18 cellular contexts compared by ENCODE assay signal in the genomic region with DNA sequence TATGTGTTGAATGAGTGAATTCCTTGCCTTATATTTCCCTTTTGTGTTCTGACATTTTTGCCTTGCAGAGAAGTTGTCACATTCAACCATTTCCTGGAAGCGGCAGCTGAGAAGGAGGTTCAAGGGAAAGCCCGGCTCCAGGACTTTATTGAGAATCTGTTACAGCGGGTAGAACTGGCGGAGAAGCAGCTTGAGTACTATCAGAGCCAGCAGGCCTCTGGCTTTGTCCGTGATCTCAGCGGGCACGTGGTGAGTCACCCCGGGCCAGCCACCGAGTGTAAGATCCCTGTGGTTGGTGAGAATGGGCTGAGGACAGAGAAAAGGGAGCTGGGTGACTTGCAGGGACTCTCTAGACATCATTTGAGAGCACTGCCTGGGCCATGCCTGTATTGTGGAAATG. TPM values are rescaled to one million over a fixed set of nuclear protein-coding genes. Genes with fewer than 3 reads are reported as not detected.
DNase-seq lines count a peak whose midpoint lies in the region; ATAC-seq and TF ChIP-seq lines count a peak whose summit lies in the region.
"Had no signal": no experiment of that assay in that cellular context is flagged by ENCODE, and none has a peak within 500 bp of the region (broad histone marks: within the 10 kb centered on the region; RNA-seq: fewer than 3 reads in every experiment).

No MANE protein-coding gene starts in this region.

- ATAC-seq in HCT116 (peak; percentile 76), WTC11 (peak; percentile 48; the same call in 1 of the 2 replicates)
- ATAC-seq: heart left ventricle, pancreas had no signal

- no peak overlapping the region for H3K4me3 Mint-ChIP-seq in WTC11

- H3K9ac ChIP-seq in HCT116 (ENCODE audit: low read length): no peak overlapping the region

- H3K27ac ChIP-seq in HCT116 (ENCODE audit: low read depth, low read length) (no peak overlapping the region), substantia nigra (ENCODE audit: low read depth, low read length, poor library complexity, severe bottlenecking) (peak overlapping the region; percentile 1)
- H3K27ac ChIP-seq: coronary artery, heart left ventricle, pancreas, tibial nerve had no signal

- no peaks in the 10 kb centered on the region for H3K36me3 Mint-ChIP-seq in WTC11

- in situ Hi-C loops in KBM-7 (cut with MboI; ENCODE audit: low pct_unique_long_range_greater_than_20kb, low sequenced_read_pairs): no loop called here

- intact Hi-C loops in HCT116 (cut with micrococcal nuclease): no loop called here
- intact Hi-C loops in posterior vena cava (cut with DNase I): no loop called here

- H3K9me3 ChIP-seq in HCT116 (ENCODE audit: control insufficient read depth in 1 of 2, insufficient read depth in 1 of 2, low read depth in 1 of 2, low read length in 2 of 2): no peaks in the 10 kb centered on the region
- H3K9me3 ChIP-seq: heart left ventricle, pancreas, tibial nerve had no signal

- POLR2A ChIA-PET in HCT116 (lab: Charles Lee): no interaction called here
- POLR2A ChIA-PET in WTC11 (lab: Charles Lee): no interaction called here

- H3K4me3 ChIP-seq in HCT116 (replicated peaks in 1 of 2; ENCODE audit: low read depth in 1 of 2, low read length in 2 of 2): no peak overlapping the region
- H3K4me3 ChIP-seq: coronary artery, heart left ventricle, lung, pancreas, tibial nerve had no signal

- no peaks in the 10 kb centered on the region for H3K9me2 ChIP-seq in HCT116 (ENCODE audit: insufficient read depth)

- RAD21 ChIA-PET in HCT116 (lab: Charles Lee; ENCODE audit: low non-redundant PET in 1 of 2, low total read pairs in 2 of 2, uncharacterized antibody in 2 of 2, unreplicated experiment in 2 of 2): no interaction called here

- no peak for TF ChIP-seq POLR2A in HCT116 (IDR thresholded peaks at IDR 0.05; ENCODE audit: borderline replicate concordance, extremely low read depth, insufficient read depth, insufficient read length)

- CTCF ChIA-PET in HCT116 (lab: Charles Lee): no interaction called here
- CTCF ChIA-PET in WTC11 (lab: Charles Lee): interaction anchor here (0.7 to 1.5 kb wide), 2 partner anchors 26 to 120 kb away, joined by 3 to 5 read pairs; a partner anchor contains a TSS

- no peaks in the 10 kb centered on the region for H4K20me1 ChIP-seq in HCT116 (ENCODE audit: insufficient read depth)

- no peaks in the 10 kb centered on the region for H3K79me2 ChIP-seq in HCT116 (ENCODE audit: insufficient read depth, low read length)

- DNase-seq in HCT116 (ENCODE audit: low read depth, low spot score) (peak; percentile 27), WTC11 (ENCODE audit: low spot score) (no peak), inferior parietal cortex (ENCODE audit: extremely low spot score) (peak; percentile 60), substantia nigra (lab: John Stamatoyannopoulos, UW) (peak in 39 of 49 donors; percentile 14 to 80 (median 43)), mucosa of gallbladder (ENCODE audit: low spot score) (no peak), KBM-7 (no peak), posterior vena cava (ENCODE audit: low spot score) (no peak)
- DNase-seq: activated CD4-positive, alpha-beta T cell treated with anti-CD3 and anti-CD28 coated beads, Interleukin-2, amount 50 U/mL, for 4 hours; activated effector memory CD4-positive, alpha-beta T cell treated with Interleukin-2 at 50 U/mL for 16 hours; heart left ventricle; NCI-H1417 treated with DMSO at 0.1 percent for 48 hours; NCI-H69; pancreas; Right ventricle myocardium superior; stimulated activated naive CD4-positive, alpha-beta T cell had no signal

- H3K27me3 Mint-ChIP-seq in WTC11 (ENCODE audit: low read depth): no peaks in the 10 kb centered on the region

- no peak for TF ChIP-seq RAD21 in HCT116 (IDR thresholded peaks at IDR 0.05; ENCODE audit: low read depth)

- no peaks in the 10 kb centered on the region for H3K27me3 ChIP-seq in HCT116 (ENCODE audit: insufficient read depth, low read length)
- H3K27me3 ChIP-seq: heart left ventricle, pancreas, tibial nerve had no signal

- no peak overlapping the region for H3K27ac Mint-ChIP-seq in WTC11

- peak overlapping the region; percentile 21; the same call in 1 of the 2 replicates for H3K4me2 ChIP-seq in HCT116 (ENCODE audit: low read length)

- no peaks in the 10 kb centered on the region for H3K36me3 ChIP-seq in HCT116 (ENCODE audit: control insufficient read depth in 1 of 2, insufficient read depth in 2 of 2, low read length in 2 of 2)
- H3K36me3 ChIP-seq: heart left ventricle, pancreas, tibial nerve had no signal

- peaks cover 9% of the 10 kb centered on the region; the same call in 1 of the 2 replicates for H3K9me3 Mint-ChIP-seq in WTC11

- no peak for TF ChIP-seq CTCF in HCT116 (IDR thresholded peaks at IDR 0.05 in 2 of 3, conservative IDR thresholded peaks at IDR 0.05 in 1 of 3; ENCODE audit: borderline replicate concordance in 1 of 3, insufficient read depth in 1 of 3, low read depth in 2 of 3, low read length in 2 of 3)
- TF ChIP-seq CTCF in WTC11 (IDR thresholded peaks at IDR 0.05): no peak

- no TSS peak for BruUV-seq in HCT116 (replicated peaks; lab: Mats Ljungman, UMichigan)

- peaks cover 4 to 54% of the 10 kb centered on the region in 2 experiments; a peak in 3 of 4 replicates for H3K4me1 ChIP-seq in HCT116 (ENCODE audit: control insufficient read depth in 1 of 2, insufficient read depth in 2 of 2, low read length in 2 of 2)
- H3K4me1 ChIP-seq: pancreas, tibial nerve had no signal

- H2AFZ ChIP-seq in HCT116 (ENCODE audit: low read depth, low read length, poor library complexity, severe bottlenecking): peak overlapping the region; percentile 29

- peaks cover 14% of the 10 kb centered on the region for H3K4me1 Mint-ChIP-seq in WTC11

TF ChIP-seq in HCT116, 20 proteins besides CTCF, POLR2A, EP300 and RAD21:
- TF ChIP-seq, protein P1, sequence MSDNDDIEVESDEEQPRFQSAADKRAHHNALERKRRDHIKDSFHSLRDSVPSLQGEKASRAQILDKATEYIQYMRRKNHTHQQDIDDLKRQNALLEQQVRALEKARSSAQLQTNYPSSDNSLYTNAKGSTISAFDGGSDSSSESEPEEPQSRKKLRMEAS (IDR thresholded peaks at IDR 0.05): peak; percentile 80
- TF ChIP-seq FOSL1 (IDR thresholded peaks at IDR 0.05; ENCODE audit: low read depth): no peak
- no peak for TF ChIP-seq SIN3A (IDR thresholded peaks at IDR 0.05; ENCODE audit: low read depth)
- TF ChIP-seq CBX3 (IDR thresholded peaks at IDR 0.05; ENCODE audit: low read depth): peak; percentile 41; the same call in 1 of the 2 replicates
- no peak for TF ChIP-seq POLR2AphosphoS5 (IDR thresholded peaks at IDR 0.05; ENCODE audit: low read depth, low read length)
- no peak for TF ChIP-seq EGR1 (IDR thresholded peaks at IDR 0.05; ENCODE audit: low read depth)
- no peak for TF ChIP-seq EZH2 (IDR thresholded peaks at IDR 0.05)

TF ChIP-seq in WTC11, 78 proteins besides CTCF, POLR2A, EP300 and RAD21 (continues in another document):
- TF ChIP-seq, protein P2, sequence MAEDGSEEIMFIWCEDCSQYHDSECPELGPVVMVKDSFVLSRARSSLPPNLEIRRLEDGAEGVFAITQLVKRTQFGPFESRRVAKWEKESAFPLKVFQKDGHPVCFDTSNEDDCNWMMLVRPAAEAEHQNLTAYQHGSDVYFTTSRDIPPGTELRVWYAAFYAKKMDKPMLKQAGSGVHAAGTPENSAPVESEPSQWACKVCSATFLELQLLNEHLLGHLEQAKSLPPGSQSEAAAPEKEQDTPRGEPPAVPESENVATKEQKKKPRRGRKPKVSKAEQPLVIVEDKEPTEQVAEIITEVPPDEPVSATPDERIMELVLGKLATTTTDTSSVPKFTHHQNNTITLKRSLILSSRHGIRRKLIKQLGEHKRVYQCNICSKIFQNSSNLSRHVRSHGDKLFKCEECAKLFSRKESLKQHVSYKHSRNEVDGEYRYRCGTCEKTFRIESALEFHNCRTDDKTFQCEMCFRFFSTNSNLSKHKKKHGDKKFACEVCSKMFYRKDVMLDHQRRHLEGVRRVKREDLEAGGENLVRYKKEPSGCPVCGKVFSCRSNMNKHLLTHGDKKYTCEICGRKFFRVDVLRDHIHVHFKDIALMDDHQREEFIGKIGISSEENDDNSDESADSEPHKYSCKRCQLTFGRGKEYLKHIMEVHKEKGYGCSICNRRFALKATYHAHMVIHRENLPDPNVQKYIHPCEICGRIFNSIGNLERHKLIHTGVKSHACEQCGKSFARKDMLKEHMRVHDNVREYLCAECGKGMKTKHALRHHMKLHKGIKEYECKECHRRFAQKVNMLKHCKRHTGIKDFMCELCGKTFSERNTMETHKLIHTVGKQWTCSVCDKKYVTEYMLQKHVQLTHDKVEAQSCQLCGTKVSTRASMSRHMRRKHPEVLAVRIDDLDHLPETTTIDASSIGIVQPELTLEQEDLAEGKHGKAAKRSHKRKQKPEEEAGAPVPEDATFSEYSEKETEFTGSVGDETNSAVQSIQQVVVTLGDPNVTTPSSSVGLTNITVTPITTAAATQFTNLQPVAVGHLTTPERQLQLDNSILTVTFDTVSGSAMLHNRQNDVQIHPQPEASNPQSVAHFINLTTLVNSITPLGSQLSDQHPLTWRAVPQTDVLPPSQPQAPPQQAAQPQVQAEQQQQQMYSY (CRISPR knock-in tag; IDR thresholded peaks at IDR 0.05): peak; percentile 70

RNA-seq across cellular contexts. Expression of a gene that starts 14.2 kb away (rescaled TPM):
- total RNA-seq in HCT116 (2021; ENCODE audit: unreplicated experiment) (1.8 TPM), WTC11 (2021) (0.39 to 0.62 TPM (median 0.59 TPM) in 3 replicates), mucosa of gallbladder (0.40 TPM), posterior vena cava (under 1 TPM; 0.10 to 0.23 TPM)
- 0.44 and 0.99 TPM in 2 replicates for polyA plus RNA-seq in HCT116 (2012)
- total RNA-seq: Right ventricle myocardium superior had no signal

Comparison
In these comparisons a context has a peak if more than half of its experiments do, and no peak if none do; other contexts are left out.
1. DNase-seq: peak in HCT116 (single experiment), inferior parietal cortex (single experiment) and substantia nigra (39 of 49); none in WTC11 (single experiment), mucosa of gallbladder (single experiment), KBM-7 (single experiment) and posterior vena cava (single experiment).